In genomic region chr2:219175928-219176817, GRCh38 we compare ENCODE assay signal across 8 cellular contexts. TPM values are rescaled to one million over a fixed set of nuclear protein-coding genes. Genes with fewer than 3 reads are reported as not detected.
DNase-seq lines count a peak whose midpoint lies in the region; ATAC-seq, FAIRE-seq and TF ChIP-seq lines count a peak whose summit lies in the region.

No MANE protein-coding gene starts in this region.

- intact Hi-C loops in mammary epithelial cell (cut with micrococcal nuclease) = loop anchor here (1.0 to 5.0 kb wide), 3 partner anchors 43 to 176 kb away; partner anchors contain the start of gene ABCB6

- in situ Hi-C loops in mammary epithelial cell (cut with MboI; ENCODE audit: low sequenced_read_pairs in 2 of 2) = loop anchor here in 1 of 2 donors (10.0 kb wide), 1 partner anchor 99 kb away; the partner anchor contains the start of gene DNAJB2

- DNase-seq in SJCRH30 = peak; percentile 60 to 66
- peak; percentile 33 for DNase-seq in mammary epithelial cell
- DNase-seq in keratinocyte (ENCODE audit: low read depth, low spot score) = no peak
- peak; percentile 12 to 29 for DNase-seq in stimulated activated CD4-positive, alpha-beta T cell treated with anti-CD3 and anti-CD28 coated beads, Interleukin-12 subunit alpha, Interleukin-12 subunit beta, amount 100 ng/mL, for 24 hours (ENCODE audit: low read depth in 2 of 2)
- no peak for DNase-seq in NK-92 (lab: John Stamatoyannopoulos, UW; ENCODE audit: unreplicated experiment)

- TSS peak; percentile 13 for BruUV-seq in mammary epithelial cell (replicated peaks; lab: Mats Ljungman, UMichigan)

- H3K4me3 ChIP-seq in BLaER1 treated with 17β-estradiol and CSF1 and Interleukin-3, amounts not matched to agents 10 nM and 100 nM = peak overlapping the region; percentile 75 to 89 (median 82)
- peak overlapping the region; percentile 85 for H3K4me3 ChIP-seq in SJCRH30
- H3K4me3 ChIP-seq in mammary epithelial cell (replicated peaks in 1 of 3; ENCODE audit: insufficient read depth in 1 of 3, low read depth in 2 of 3, low read length in 3 of 3) = peak overlapping the region; percentile 83 to 89 (median 86)
- H3K4me3 ChIP-seq in keratinocyte (ENCODE audit: control insufficient read depth in 2 of 3, extremely low read depth in 1 of 3, insufficient read depth in 2 of 3, low read depth in 1 of 3, low read length in 3 of 3) = peak overlapping the region; percentile 81 to 90 (median 85)

- peak; percentile 24 for ATAC-seq in GM19035 (IDR thresholded peaks at IDR 0.05; ENCODE audit: unreplicated experiment)
- ATAC-seq in HG03196 (IDR thresholded peaks at IDR 0.05; ENCODE audit: unreplicated experiment) = peak; percentile 24

- peaks cover 53 to 64% (median 60%) of the 10 kb centered on the region in 11 experiments for H3K36me3 ChIP-seq in BLaER1 treated with 17β-estradiol and CSF1 and Interleukin-3, amounts not matched to agents 10 nM and 100 nM
- H3K36me3 ChIP-seq in SJCRH30 = no peaks in the 10 kb centered on the region
- H3K36me3 ChIP-seq in mammary epithelial cell (ENCODE audit: insufficient read depth, low read length) = peaks cover 2% of the 10 kb centered on the region
- H3K36me3 ChIP-seq in keratinocyte (ENCODE audit: control insufficient read depth in 2 of 2, extremely low read depth in 1 of 2, insufficient read depth in 2 of 2, low read length in 2 of 2) = peaks cover 26 to 33% of the 10 kb centered on the region in 2 experiments

- peak overlapping the region; percentile 92 to 99 (median 97) for H3K27ac ChIP-seq in BLaER1 treated with 17β-estradiol and CSF1 and Interleukin-3, amounts not matched to agents 10 nM and 100 nM
- peak overlapping the region; percentile 54; the same call in 1 of the 2 replicates for H3K27ac ChIP-seq in SJCRH30
- H3K27ac ChIP-seq in mammary epithelial cell (ENCODE audit: insufficient read depth, low read depth, low read length) = peak overlapping the region; percentile 92
- H3K27ac ChIP-seq in keratinocyte (ENCODE audit: control insufficient read depth, insufficient read depth, low read length) = peak overlapping the region; percentile 98

- H2AFZ ChIP-seq in mammary epithelial cell (ENCODE audit: low read depth, low read length) (peak overlapping the region; percentile 97), keratinocyte (ENCODE audit: control insufficient read depth, low read length) (peak overlapping the region; percentile 87)

- H3K27me3 ChIP-seq in BLaER1 treated with 17β-estradiol and CSF1 and Interleukin-3, amounts not matched to agents 10 nM and 100 nM = no peaks in the 10 kb centered on the region
- H3K27me3 ChIP-seq in SJCRH30 = no peaks in the 10 kb centered on the region
- no peaks in the 10 kb centered on the region for H3K27me3 ChIP-seq in mammary epithelial cell (ENCODE audit: insufficient read depth, low read length)
- H3K27me3 ChIP-seq in keratinocyte (ENCODE audit: control insufficient read depth, extremely low read depth, insufficient read depth, low read length) = no peaks in the 10 kb centered on the region

- H3K9me1 ChIP-seq in keratinocyte (ENCODE audit: control insufficient read depth, extremely low read depth, insufficient read depth, low read length) = peaks cover 2% of the 10 kb centered on the region

- peak overlapping the region; percentile 78 to 98 (median 94) for H3K4me2 ChIP-seq in BLaER1 treated with 17β-estradiol and CSF1 and Interleukin-3, amounts not matched to agents 10 nM and 100 nM
- H3K4me2 ChIP-seq in mammary epithelial cell (ENCODE audit: insufficient read depth, low read depth, low read length) (peak overlapping the region; percentile 93), keratinocyte (ENCODE audit: control insufficient read depth, extremely low read depth, insufficient read depth, low read depth, low read length) (peak overlapping the region; percentile 84)

- WGBS in mammary epithelial cell (ENCODE audit: low coverage, missing lambda C conversion rate) = 10% methylated on average over 10 of the region's 45 CpGs

- dilution Hi-C loops in mammary epithelial cell (cut with HindIII; ENCODE audit: low sequenced_read_pairs) = no loop called here
- dilution Hi-C loops in keratinocyte (cut with MboI; ENCODE audit: extremely low pct_ligation_motif_present, low sequenced_read_pairs) = no loop called here

- no peaks in the 10 kb centered on the region for H3K9me3 ChIP-seq in BLaER1 treated with 17β-estradiol and CSF1 and Interleukin-3, amounts not matched to agents 10 nM and 100 nM (replicated peaks in 1 of 11)
- H3K9me3 ChIP-seq in SJCRH30 (replicated peaks) (no peaks in the 10 kb centered on the region), mammary epithelial cell (replicated peaks; ENCODE audit: insufficient read depth, low read length) (no peaks in the 10 kb centered on the region), keratinocyte (ENCODE audit: control insufficient read depth, low read depth, low read length) (no peaks in the 10 kb centered on the region)

- CTCF ChIA-PET in mammary epithelial cell (lab: Charles Lee; ENCODE audit: low non-redundant PET) = interaction anchor here (0.6 to 0.7 kb wide), 3 partner anchors 42 to 353 kb away, joined by 3 to 5 read pairs (median 3); no protein-coding TSS in a partner anchor

- TF ChIP-seq CTCF in mammary epithelial cell (conservative IDR thresholded peaks at IDR 0.05 in 1 of 2, IDR thresholded peaks at IDR 0.05 in 1 of 2; ENCODE audit: extremely low read depth in 1 of 2, insufficient read depth in 1 of 2, low read depth in 1 of 2, low read length in 2 of 2) (peak in 1 of 2 donors; percentile 4), keratinocyte (optimal IDR thresholded peaks at IDR 0.05 in 1 of 3, IDR thresholded peaks at IDR 0.05 in 1 of 3, conservative IDR thresholded peaks at IDR 0.05 in 1 of 3; ENCODE audit: extremely low read depth in 1 of 3, insufficient read depth in 2 of 3, low read length in 3 of 3) (no peak)

- H4K20me1 ChIP-seq in BLaER1 treated with 17β-estradiol and CSF1 and Interleukin-3, amounts not matched to agents 10 nM and 100 nM = peaks cover 26 to 73% (median 46%) of the 10 kb centered on the region in 11 experiments; a peak in 17 of 22 replicates
- no peaks in the 10 kb centered on the region for H4K20me1 ChIP-seq in mammary epithelial cell (ENCODE audit: insufficient read depth, low read length)
- no peaks in the 10 kb centered on the region for H4K20me1 ChIP-seq in keratinocyte (ENCODE audit: control insufficient read depth, extremely low read depth, insufficient read depth, low read length)

- FAIRE-seq in keratinocyte (lab: Jason Lieb, UNC) = no peak

- H3K79me2 ChIP-seq in mammary epithelial cell (ENCODE audit: insufficient read depth, low read length) (peaks cover 48% of the 10 kb centered on the region), keratinocyte (ENCODE audit: control insufficient read depth, insufficient read depth, low read length) (peaks cover 21% of the 10 kb centered on the region)

- H3K4me1 ChIP-seq in BLaER1 treated with 17β-estradiol and CSF1 and Interleukin-3, amounts not matched to agents 10 nM and 100 nM = peaks cover 41 to 69% (median 48%) of the 10 kb centered on the region in 10 experiments
- H3K4me1 ChIP-seq in SJCRH30 (0 out of 2 replicates have a peak, but pooled peaks cover 5% of the 10 kb centered on the region), mammary epithelial cell (ENCODE audit: insufficient read depth, low read length) (peaks cover 28% of the 10 kb centered on the region), keratinocyte (ENCODE audit: control insufficient read depth, extremely low read depth, insufficient read depth, low read length) (peaks cover 20% of the 10 kb centered on the region)

- peak overlapping the region; percentile 87 to 97 (median 91) for H3K9ac ChIP-seq in BLaER1 treated with 17β-estradiol and CSF1 and Interleukin-3, amounts not matched to agents 10 nM and 100 nM
- H3K9ac ChIP-seq in mammary epithelial cell (ENCODE audit: insufficient read depth, low read length) = peak overlapping the region; percentile 67
- peak overlapping the region; percentile 95 for H3K9ac ChIP-seq in keratinocyte (ENCODE audit: control insufficient read depth, extremely low read depth, insufficient read depth, low read length)

RNA-seq across cellular contexts. Expression of gene CNPPD1, which starts 0.6 kb away (rescaled TPM):
- total RNA-seq in SJCRH30 (2014; rRNA removed; shearing (Covaris generic)) = 13.0 and 13.3 TPM in 2 replicates
- total RNA-seq in mammary epithelial cell = 10 to 100 TPM; 30.2 to 42.5 TPM
- 35.9 TPM for polyA plus RNA-seq in mammary epithelial cell
- polyA minus RNA-seq in mammary epithelial cell = 22.3 TPM
- polyA plus RNA-seq in keratinocyte = 26.1 to 32.2 TPM (median 29.1 TPM) in 3 replicates
- polyA plus RNA-seq in keratinocyte (2011; ENCODE audit: low read depth) = 18.4 TPM
- 17.1 and 25.3 TPM in 2 replicates for polyA plus RNA-seq in keratinocyte (2011; cell fraction: cytosol; rRNA removed)
- 60.4 and 63.1 TPM in 2 replicates for polyA plus RNA-seq in keratinocyte (2011; cell fraction: nucleus; rRNA removed)
- 29.4 and 47.6 TPM in 2 replicates for polyA plus RNA-seq in keratinocyte (2012; ENCODE audit: low replicate concordance)
- polyA minus RNA-seq in keratinocyte = 14.5 to 19.1 TPM (median 17.3 TPM) in 3 replicates
- polyA minus RNA-seq in keratinocyte (2011; cell fraction: cytosol; rRNA and poly(A)+ RNA removed) = 23.2 TPM
- polyA minus RNA-seq in keratinocyte (2011; cell fraction: nucleus; rRNA and poly(A)+ RNA removed) = 17.1 and 21.3 TPM in 2 replicates

RNA-seq across cellular contexts. Expression of gene RETREG2, which starts 1.9 kb away (rescaled TPM):
- total RNA-seq in SJCRH30 (2014; rRNA removed; shearing (Covaris generic)) = 32.0 and 38.0 TPM in 2 replicates
- total RNA-seq in mammary epithelial cell = 10 to 100 TPM; 56.1 to 73.5 TPM
- polyA plus RNA-seq in mammary epithelial cell (74.1 TPM), keratinocyte (45.8 to 54.9 TPM (median 51.3 TPM) in 3 replicates)
- polyA minus RNA-seq in mammary epithelial cell (109 TPM), keratinocyte (79.1 to 95.1 TPM (median 82.6 TPM) in 3 replicates)
- 19.4 TPM for polyA plus RNA-seq in keratinocyte (2011; ENCODE audit: low read depth)
- 37.1 and 37.2 TPM in 2 replicates for polyA plus RNA-seq in keratinocyte (2011; cell fraction: cytosol; rRNA removed)
- polyA plus RNA-seq in keratinocyte (2011; cell fraction: nucleus; rRNA removed) = 66.2 and 67.1 TPM in 2 replicates
- polyA plus RNA-seq in keratinocyte (2012; ENCODE audit: low replicate concordance) = 38.0 and 49.6 TPM in 2 replicates
- 45.7 TPM for polyA minus RNA-seq in keratinocyte (2011; cell fraction: cytosol; rRNA and poly(A)+ RNA removed)
- polyA minus RNA-seq in keratinocyte (2011; cell fraction: nucleus; rRNA and poly(A)+ RNA removed) = 30.3 and 49.8 TPM in 2 replicates

RNA-seq across cellular contexts. Expression of gene SLC23A3, which starts 6.3 kb away (rescaled TPM):
- total RNA-seq in SJCRH30 (2014; rRNA removed; shearing (Covaris generic)) = 0.10 and 0.13 TPM in 2 replicates
- 1 to 10 TPM; 2.5 to 2.7 TPM for total RNA-seq in mammary epithelial cell
- polyA plus RNA-seq in mammary epithelial cell (0.59 TPM), keratinocyte (0.48 to 2.4 TPM (median 1.4 TPM) in 3 replicates)
- polyA minus RNA-seq in mammary epithelial cell (not detected), keratinocyte (0.39 to 1.8 TPM (median 1.4 TPM) in 3 replicates)
- 0.90 TPM for polyA plus RNA-seq in keratinocyte (2011; ENCODE audit: low read depth)
- 0.13 and 0.14 TPM in 2 replicates for polyA plus RNA-seq in keratinocyte (2011; cell fraction: cytosol; rRNA removed)
- 9.1 and 10.2 TPM in 2 replicates for polyA plus RNA-seq in keratinocyte (2011; cell fraction: nucleus; rRNA removed)
- 0.40 and 4.9 TPM in 2 replicates for polyA plus RNA-seq in keratinocyte (2012; ENCODE audit: low replicate concordance)
- polyA minus RNA-seq in keratinocyte (2011; cell fraction: cytosol; rRNA and poly(A)+ RNA removed) = not detected
- 2.2 and 2.9 TPM in 2 replicates for polyA minus RNA-seq in keratinocyte (2011; cell fraction: nucleus; rRNA and poly(A)+ RNA removed)

RNA-seq across cellular contexts. Expression of gene NHEJ1, which starts 15.6 kb away (rescaled TPM):
- total RNA-seq in SJCRH30 (2014; rRNA removed; shearing (Covaris generic)) = 19.6 and 21.7 TPM in 2 replicates
- 10 to 100 TPM; 10.4 to 13.3 TPM for total RNA-seq in mammary epithelial cell
- polyA plus RNA-seq in mammary epithelial cell (14.6 TPM), keratinocyte (11.0 to 16.0 TPM (median 13.1 TPM) in 3 replicates)
- polyA minus RNA-seq in mammary epithelial cell (5.1 TPM), keratinocyte (20.1 to 37.8 TPM (median 22.2 TPM) in 3 replicates)
- 7.3 TPM for polyA plus RNA-seq in keratinocyte (2011; ENCODE audit: low read depth)
- polyA plus RNA-seq in keratinocyte (2011; cell fraction: cytosol; rRNA removed) = 9.3 and 14.3 TPM in 2 replicates
- 12.0 and 15.2 TPM in 2 replicates for polyA plus RNA-seq in keratinocyte (2011; cell fraction: nucleus; rRNA removed)
- polyA plus RNA-seq in keratinocyte (2012; ENCODE audit: low replicate concordance) = 8.2 and 8.3 TPM in 2 replicates
- 8.6 TPM for polyA minus RNA-seq in keratinocyte (2011; cell fraction: cytosol; rRNA and poly(A)+ RNA removed)
- 4.3 and 12.3 TPM in 2 replicates for polyA minus RNA-seq in keratinocyte (2011; cell fraction: nucleus; rRNA and poly(A)+ RNA removed)

RNA-seq across cellular contexts. Expression of gene ZFAND2B, which starts 30.4 kb away (rescaled TPM):
- 16.0 and 16.2 TPM in 2 replicates for total RNA-seq in SJCRH30 (2014; rRNA removed; shearing (Covaris generic))
- total RNA-seq in mammary epithelial cell = 10 to 100 TPM; 23.7 to 33.8 TPM
- 32.0 TPM for polyA plus RNA-seq in mammary epithelial cell
- polyA minus RNA-seq in mammary epithelial cell = 41.3 TPM
- 23.2 to 37.7 TPM (median 25.1 TPM) in 3 replicates for polyA plus RNA-seq in keratinocyte
- polyA plus RNA-seq in keratinocyte (2011; ENCODE audit: low read depth) = 64.8 TPM
- 22.4 and 32.9 TPM in 2 replicates for polyA plus RNA-seq in keratinocyte (2011; cell fraction: cytosol; rRNA removed)
- 41.2 and 42.7 TPM in 2 replicates for polyA plus RNA-seq in keratinocyte (2011; cell fraction: nucleus; rRNA removed)
- polyA plus RNA-seq in keratinocyte (2012; ENCODE audit: low replicate concordance) = 21.5 and 43.1 TPM in 2 replicates
- 24.5 to 39.9 TPM (median 27.6 TPM) in 3 replicates for polyA minus RNA-seq in keratinocyte
- 15.0 TPM for polyA minus RNA-seq in keratinocyte (2011; cell fraction: cytosol; rRNA and poly(A)+ RNA removed)
- 9.2 and 9.8 TPM in 2 replicates for polyA minus RNA-seq in keratinocyte (2011; cell fraction: nucleus; rRNA and poly(A)+ RNA removed)

Comparison
In these comparisons a context has a peak if more than half of its experiments do, and no peak if none do; other contexts are left out.
1. DNase-seq: peak in SJCRH30 (2 of 2), mammary epithelial cell (single experiment) and stimulated activated CD4-positive, alpha-beta T cell treated with anti-CD3 and anti-CD28 coated beads, Interleukin-12 subunit alpha, Interleukin-12 subunit beta, amount 100 ng/mL, for 24 hours (2 of 2); none in keratinocyte (single experiment) and NK-92 (single experiment).
2. Peak in every context shown above with its lines, with median percentiles within 50 percentile points of each other: H3K27ac ChIP-seq, H3K4me2 ChIP-seq, H3K4me3 ChIP-seq and H3K9ac ChIP-seq.